Comparison of ENCODE assay signal across 23 cellular contexts in the genomic region with DNA sequence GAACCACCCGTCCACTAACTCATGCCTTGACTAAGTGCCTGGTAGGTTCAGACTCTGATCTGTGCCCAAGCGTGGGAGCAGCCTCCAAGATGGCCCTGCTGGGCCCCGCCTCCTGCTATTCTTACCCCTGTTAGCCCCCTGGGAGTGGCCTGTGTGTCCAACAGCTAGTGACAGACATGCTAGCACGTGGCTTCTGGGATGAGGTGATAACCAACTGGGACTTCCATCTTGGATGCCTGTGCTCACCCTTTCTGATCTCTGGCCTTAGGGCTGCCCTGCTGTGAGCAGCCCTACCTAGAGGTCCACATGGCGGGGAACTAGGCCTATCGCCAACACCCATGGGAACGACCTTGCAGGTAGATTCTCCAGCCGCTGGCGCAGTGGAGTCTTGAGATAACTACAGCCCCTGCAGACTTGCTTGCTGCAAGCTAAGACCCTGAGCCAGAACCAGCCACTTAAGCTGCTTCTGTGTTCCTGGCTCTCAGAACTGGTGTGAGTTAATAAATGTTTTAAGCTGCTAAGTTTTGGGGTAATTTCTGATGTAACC.
"Had no signal": no experiment of that assay in that cellular context is flagged by ENCODE, and none has a peak within 500 bp of the region (broad histone marks: within the 10 kb centered on the region; RNA-seq: fewer than 3 reads in every experiment).

No MANE protein-coding gene starts in this region.

- ATAC-seq: heart right ventricle; left cardiac atrium; left lung; naive thymus-derived CD8-positive, alpha-beta T cell; sciatic nerve; stimulated activated effector memory CD8-positive, alpha-beta T cell treated with anti-CD3 and anti-CD28 coated beads, Interleukin-12 subunit alpha, Interleukin-12 subunit beta, amount 100 ng/mL, for 72 hours had no signal

- H3K27ac Mint-ChIP-seq: progenitor cell of endocrine pancreas had no signal

- H3K4me3 ChIP-seq: coronary artery, esophagus squamous epithelium, heart right ventricle, left lung, stomach, thyroid gland, upper lobe of left lung had no signal

- H3K27me3 ChIP-seq: esophagus squamous epithelium, heart right ventricle, left lung, stomach, thyroid gland, upper lobe of left lung had no signal

- H3K9me3 Mint-ChIP-seq: naive thymus-derived CD8-positive, alpha-beta T cell; stimulated activated effector memory CD8-positive, alpha-beta T cell treated with anti-CD3 and anti-CD28 coated beads, Interleukin-12 subunit alpha, Interleukin-12 subunit beta, amount 100 ng/mL, for 72 hours had no signal

- H3K27me3 Mint-ChIP-seq: naive thymus-derived CD8-positive, alpha-beta T cell; progenitor cell of endocrine pancreas had no signal

- H3K4me3 Mint-ChIP-seq: stimulated activated effector memory CD8-positive, alpha-beta T cell treated with anti-CD3 and anti-CD28 coated beads, Interleukin-12 subunit alpha, Interleukin-12 subunit beta, amount 100 ng/mL, for 72 hours had no signal

- DNase-seq: dermis blood vessel endothelial cell; effector memory CD4-positive, alpha-beta T cell; esophagus squamous epithelium; foreskin melanocyte; glutamatergic neuron; heart right ventricle; hippocampal formation; left cardiac atrium; left lung; mesenchymal stem cell; midbrain; naive thymus-derived CD8-positive, alpha-beta T cell; stimulated activated CD4-positive, alpha-beta T cell treated with anti-CD3 and anti-CD28 coated beads, Interleukin-2, amount 100 ng/mL, for 24 hours; stimulated activated CD4-positive, alpha-beta T cell treated with anti-CD3 and anti-CD28 coated beads, Interleukin-4, amount 100 ng/mL, for 24 hours; stimulated activated naive CD4-positive, alpha-beta T cell treated with Interleukin-2 at 50 U/mL for 16 hours; stomach; thyroid gland; upper lobe of left lung had no signal

- H3K27ac ChIP-seq: coronary artery, esophagus squamous epithelium, heart right ventricle, left lung, parathyroid adenoma, stomach, thyroid gland, upper lobe of left lung had no signal

- H3K9me3 ChIP-seq: esophagus squamous epithelium, heart right ventricle, left lung, stomach, thyroid gland, upper lobe of left lung had no signal
